In the genomic region with DNA sequence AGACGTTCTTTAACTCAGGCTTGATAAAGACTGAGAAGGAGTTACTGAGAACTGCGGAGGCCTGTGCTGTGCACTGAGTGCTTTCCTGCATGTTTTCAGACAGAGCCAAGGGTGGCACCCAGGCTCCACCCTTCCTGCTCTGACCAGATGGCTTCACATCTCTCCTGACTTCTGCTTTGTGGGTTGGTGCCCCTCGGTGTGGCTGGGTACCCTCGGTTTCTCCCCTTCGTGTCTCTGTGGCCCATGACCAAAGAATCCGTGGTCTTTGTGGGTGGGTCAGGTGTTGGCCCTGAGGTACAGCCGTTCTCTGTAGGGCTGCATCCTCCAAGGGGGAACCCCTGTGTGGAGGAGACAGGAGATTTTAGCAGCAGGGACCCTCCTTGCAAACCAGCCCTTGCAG, we compare ENCODE assay signal across 12 cellular contexts. TPM values are rescaled to one million over a fixed set of nuclear protein-coding genes. Genes with fewer than 3 reads are reported as not detected.
"Had no signal": no experiment of that assay in that cellular context is flagged by ENCODE, and none has a peak within 500 bp of the region (broad histone marks: within the 10 kb centered on the region; RNA-seq: fewer than 3 reads in every experiment).

No MANE protein-coding gene starts in this region.

- H3K27me3 ChIP-seq: ovary had no signal

- H3K4me3 Mint-ChIP-seq: activated CD4-positive, alpha-beta T cell treated with anti-CD3 and anti-CD28 coated beads, Interleukin-2, amount 10 ng/mL, durations not matched to agents 24 days and 14 days; neural crest cell; WTC11 had no signal

- H3K9me3 ChIP-seq: ovary had no signal

- ATAC-seq: left colon had no signal

- H3K27ac ChIP-seq: stomach had no signal

- DNase-seq: activated CD4-positive, alpha-beta T cell treated with anti-CD3 and anti-CD28 coated beads, Interleukin-2, amount 10 ng/mL, durations not matched to agents 24 days and 14 days; activated naive CD4-positive, alpha-beta T cell treated with anti-CD3 and anti-CD28 coated beads, Interleukin-2, amount 50 U/mL, for 16 hours; activated T-cell treated with anti-CD3 and anti-CD28 coated beads for 4 hours; cerebellar nuclear complex; glutamatergic neuron; left colon; stimulated activated CD4-positive, alpha-beta T cell treated with anti-CD3 and anti-CD28 coated beads, Interleukin-2, amount 100 ng/mL, for 48 hours had no signal

- H3K9me3 Mint-ChIP-seq: activated CD4-positive, alpha-beta T cell treated with anti-CD3 and anti-CD28 coated beads, Interleukin-2, amount 10 ng/mL, durations not matched to agents 24 days and 14 days; neural crest cell had no signal

- H3K4me3 ChIP-seq: ovary, stomach had no signal

- H3K36me3 ChIP-seq: ovary, stomach had no signal

- H3K4me1 Mint-ChIP-seq: activated CD4-positive, alpha-beta T cell treated with anti-CD3 and anti-CD28 coated beads, Interleukin-2, amount 10 ng/mL, durations not matched to agents 24 days and 14 days had no signal

- H3K36me3 Mint-ChIP-seq: WTC11 had no signal

- H3K27ac Mint-ChIP-seq: activated CD4-positive, alpha-beta T cell treated with anti-CD3 and anti-CD28 coated beads, Interleukin-2, amount 10 ng/mL, durations not matched to agents 24 days and 14 days; WTC11 had no signal

RNA-seq across cellular contexts. Expression of gene GRIK4, which starts 34.3 kb away (rescaled TPM):
- total RNA-seq: mammary epithelial cell, stomach had no signal
- polyA plus RNA-seq: mammary epithelial cell had no signal
